In genomic region chr18:68764016-68764415, GRCh38 we compare ENCODE assay signal across 26 cellular contexts. TPM values are rescaled to one million over a fixed set of nuclear protein-coding genes. Genes with fewer than 3 reads are reported as not detected.
DNase-seq lines count a peak whose midpoint lies in the region; ATAC-seq, FAIRE-seq and TF ChIP-seq lines count a peak whose summit lies in the region.
"Had no signal": no experiment of that assay in that cellular context is flagged by ENCODE, and none has a peak within 500 bp of the region (broad histone marks: within the 10 kb centered on the region; RNA-seq: fewer than 3 reads in every experiment).

No MANE protein-coding gene starts in this region.

- peaks cover 15% of the 10 kb centered on the region for H3K4me1 Mint-ChIP-seq in HFFc6 (ENCODE audit: low read depth)
- no peaks in the 10 kb centered on the region for H3K4me1 Mint-ChIP-seq in T-helper 17 cell
- H3K4me1 Mint-ChIP-seq: activated naive CD8-positive, alpha-beta T cell treated with anti-CD3 and anti-CD28 coated beads for 36 hours; CD4-positive, CD25-positive, alpha-beta regulatory T cell; immature natural killer cell had no signal

- H3K36me3 ChIP-seq in bronchial epithelial cell (ENCODE audit: control insufficient read depth, insufficient read depth, low read length) (no peaks in the 10 kb centered on the region), smooth muscle cell (ENCODE audit: low read depth) (no peaks in the 10 kb centered on the region)
- H3K36me3 ChIP-seq: gastrocnemius medialis, SJCRH30, thoracic aorta, uterus had no signal

- peak; percentile 13 for DNase-seq in HFFc6
- peak; percentile 40 for DNase-seq in bronchial epithelial cell (ENCODE audit: low read depth)
- DNase-seq in fibroblast of the aortic adventitia (ENCODE audit: low read depth) = peak; percentile 71
- DNase-seq in smooth muscle cell (lab: John Stamatoyannopoulos, UW; ENCODE audit: unreplicated experiment) = no peak
- DNase-seq in NCI-H1694 (lab: John Stamatoyannopoulos, UW) = no peak
- DNase-seq in glomerular visceral epithelial cell (ENCODE audit: extremely low spot score) = no peak
- no peak for DNase-seq in T-helper 17 cell
- DNase-seq: activated CD8-positive, alpha-beta T cell treated with anti-CD3 and anti-CD28 coated beads for 36 hours; activated effector memory CD4-positive, alpha-beta T cell treated with Interleukin-2 at 50 U/mL for 16 hours; activated naive CD8-positive, alpha-beta T cell treated with anti-CD3 and anti-CD28 coated beads for 36 hours; activated T-cell treated with anti-CD3 and anti-CD28 coated beads for 4 hours; CD4-positive, CD25-positive, alpha-beta regulatory T cell; cerebellar nuclear complex; gastrocnemius medialis; hypothalamus; immature natural killer cell; mesendoderm; naive B cell; NCI-H2081; NCI-H446; NCI-H774; SJCRH30; stimulated activated naive CD8-positive, alpha-beta T cell treated with anti-CD3 and anti-CD28 coated beads, Interleukin-15, Interleukin-2, amounts not matched to agents 100 U/mL and 50 U/mL, for 24 hours; uterus had no signal

- H3K27ac Mint-ChIP-seq in HFFc6 = peak overlapping the region; percentile 8; the same call in 1 of the 2 replicates
- H3K27ac Mint-ChIP-seq in T-helper 17 cell = no peak overlapping the region
- H3K27ac Mint-ChIP-seq: activated CD8-positive, alpha-beta T cell treated with anti-CD3 and anti-CD28 coated beads for 36 hours; activated naive CD8-positive, alpha-beta T cell treated with anti-CD3 and anti-CD28 coated beads for 36 hours; CD4-positive, CD25-positive, alpha-beta regulatory T cell; immature natural killer cell; naive B cell had no signal

- no peak for FAIRE-seq in bronchial epithelial cell (lab: Jason Lieb, UNC)

- H3K36me3 Mint-ChIP-seq in HFFc6 (ENCODE audit: low read depth) = peaks cover 6% of the 10 kb centered on the region
- no peaks in the 10 kb centered on the region for H3K36me3 Mint-ChIP-seq in T-helper 17 cell (ENCODE audit: low read depth)
- H3K36me3 Mint-ChIP-seq: CD4-positive, CD25-positive, alpha-beta regulatory T cell; immature natural killer cell had no signal

- no peak overlapping the region for H3K4me3 ChIP-seq in bronchial epithelial cell (ENCODE audit: low read depth, low read length)
- H3K4me3 ChIP-seq in fibroblast of the aortic adventitia (ENCODE audit: low read depth, low read length) = no peak overlapping the region
- no peak overlapping the region for H3K4me3 ChIP-seq in smooth muscle cell
- H3K4me3 ChIP-seq: gastrocnemius medialis, SJCRH30, thoracic aorta, uterus had no signal

- H3K9me3 ChIP-seq in smooth muscle cell (replicated peaks; ENCODE audit: low read depth) = no peaks in the 10 kb centered on the region
- no peaks in the 10 kb centered on the region for H3K9me3 ChIP-seq in T-helper 17 cell (ENCODE audit: control insufficient read depth, low read length, poor library complexity, severe bottlenecking)
- H3K9me3 ChIP-seq: gastrocnemius medialis, SJCRH30, uterus had no signal

- 71% methylated on average over 2 of the region's 2 CpGs for WGBS in smooth muscle cell (ENCODE audit: low lambda C conversion rate)

- no peaks in the 10 kb centered on the region for H3K79me2 ChIP-seq in smooth muscle cell (ENCODE audit: low read depth)

- peaks cover 6% of the 10 kb centered on the region for H3K9me3 Mint-ChIP-seq in HFFc6

- H2AFZ ChIP-seq in smooth muscle cell (ENCODE audit: low read depth) = no peak overlapping the region

- H3K4me3 Mint-ChIP-seq in HFFc6 = no peak overlapping the region
- H3K4me3 Mint-ChIP-seq in T-helper 17 cell = no peak overlapping the region
- H3K4me3 Mint-ChIP-seq: activated CD8-positive, alpha-beta T cell treated with anti-CD3 and anti-CD28 coated beads for 36 hours; activated naive CD8-positive, alpha-beta T cell treated with anti-CD3 and anti-CD28 coated beads for 36 hours; CD4-positive, CD25-positive, alpha-beta regulatory T cell; immature natural killer cell; naive B cell had no signal

- no peaks in the 10 kb centered on the region for H3F3A ChIP-seq in smooth muscle cell (ENCODE audit: low read depth)

- no peak overlapping the region for H3K9ac ChIP-seq in smooth muscle cell (ENCODE audit: low read depth)

- H3K27me3 Mint-ChIP-seq in HFFc6 (ENCODE audit: insufficient read depth) = no peaks in the 10 kb centered on the region; the same call in none of the 2 replicates
- no peaks in the 10 kb centered on the region for H3K27me3 Mint-ChIP-seq in T-helper 17 cell
- H3K27me3 Mint-ChIP-seq: activated naive CD8-positive, alpha-beta T cell treated with anti-CD3 and anti-CD28 coated beads for 36 hours; CD4-positive, CD25-positive, alpha-beta regulatory T cell; naive B cell had no signal

- no peak for ATAC-seq in T-helper 17 cell
- ATAC-seq: activated CD8-positive, alpha-beta T cell treated with anti-CD3 and anti-CD28 coated beads for 36 hours; gastrocnemius medialis; left lobe of liver; stimulated activated naive CD8-positive, alpha-beta T cell treated with anti-CD3 and anti-CD28 coated beads, Interleukin-15, Interleukin-2, amounts not matched to agents 100 U/mL and 50 U/mL, for 24 hours had no signal

- peak overlapping the region; percentile 8 for H3K27ac ChIP-seq in smooth muscle cell (ENCODE audit: low read depth)
- H3K27ac ChIP-seq: gastrocnemius medialis, SJCRH30, thoracic aorta, uterus had no signal

- H3K27me3 ChIP-seq in bronchial epithelial cell (ENCODE audit: control insufficient read depth, insufficient read depth, low read length) = no peaks in the 10 kb centered on the region
- H3K27me3 ChIP-seq in smooth muscle cell (ENCODE audit: low read depth) = no peaks in the 10 kb centered on the region
- H3K27me3 ChIP-seq: gastrocnemius medialis, SJCRH30, uterus had no signal

- no peaks in the 10 kb centered on the region for H4K20me1 ChIP-seq in smooth muscle cell (ENCODE audit: low read depth)

- H3K4me2 ChIP-seq in smooth muscle cell = no peak overlapping the region

- no peak for TF ChIP-seq CTCF in HFFc6 (IDR thresholded peaks at IDR 0.05)
- TF ChIP-seq CTCF in bronchial epithelial cell (IDR thresholded peaks at IDR 0.05; ENCODE audit: insufficient read depth, low read length, severe bottlenecking) = no peak
- no peak for TF ChIP-seq CTCF in fibroblast of the aortic adventitia (IDR thresholded peaks at IDR 0.05; ENCODE audit: insufficient read depth, low read length)
- TF ChIP-seq CTCF in smooth muscle cell (IDR thresholded peaks at IDR 0.05; ENCODE audit: borderline replicate concordance, insufficient read depth, poor library complexity, severe bottlenecking) = no peak

- H3K4me1 ChIP-seq in smooth muscle cell (ENCODE audit: low read depth) = no peaks in the 10 kb centered on the region
- H3K4me1 ChIP-seq: gastrocnemius medialis, SJCRH30, uterus had no signal

RNA-seq across cellular contexts. Expression of gene CCDC102B, which starts 33.9 kb away (rescaled TPM):
- 1 to 10 TPM; 1.2 to 3.5 (median 2.5) TPM for total RNA-seq in HFFc6 (2021; fragmentation: NEBNext Ultra II Directional; extraction: Animal tissue kit (Norgen Biotek cat#: 25700))
- total RNA-seq in bronchial epithelial cell (1.6 and 2.2 TPM in 2 replicates), fibroblast of the aortic adventitia (ENCODE audit: low replicate concordance) (3.1 and 27.8 TPM in 2 replicates), smooth muscle cell (9.7 and 15.5 TPM in 2 replicates), T-helper 17 cell (1 to 10 TPM; 2.6 to 5.0 TPM)
- 4.2 and 10.3 TPM in 2 replicates for polyA plus RNA-seq in smooth muscle cell

RNA-seq across cellular contexts. Expression of gene TMX3, which starts 49.1 kb away (rescaled TPM):
- 10 to 100 TPM; 61.1 to 77.1 (median 71.4) TPM for total RNA-seq in HFFc6 (2021; fragmentation: NEBNext Ultra II Directional; extraction: Animal tissue kit (Norgen Biotek cat#: 25700))
- total RNA-seq in bronchial epithelial cell = 35.8 and 40.2 TPM in 2 replicates
- 80.8 and 93.3 TPM in 2 replicates for total RNA-seq in fibroblast of the aortic adventitia (ENCODE audit: low replicate concordance)
- 55.5 and 71.2 TPM in 2 replicates for total RNA-seq in smooth muscle cell
- 23.0 and 25.2 TPM in 2 replicates for polyA plus RNA-seq in smooth muscle cell
- total RNA-seq in T-helper 17 cell = 10 to 100 TPM; 38.4 to 49.5 TPM

Comparison
In these comparisons a context has a peak if more than half of its experiments do, and no peak if none do; other contexts are left out.
1. DNase-seq: peak in HFFc6 (single experiment), bronchial epithelial cell (single experiment) and fibroblast of the aortic adventitia (single experiment); none in smooth muscle cell (single experiment), NCI-H1694 (single experiment), glomerular visceral epithelial cell (single experiment) and T-helper 17 cell (0 of 3).